Comparison of ENCODE assay signal across 18 cellular contexts in the genomic region with DNA sequence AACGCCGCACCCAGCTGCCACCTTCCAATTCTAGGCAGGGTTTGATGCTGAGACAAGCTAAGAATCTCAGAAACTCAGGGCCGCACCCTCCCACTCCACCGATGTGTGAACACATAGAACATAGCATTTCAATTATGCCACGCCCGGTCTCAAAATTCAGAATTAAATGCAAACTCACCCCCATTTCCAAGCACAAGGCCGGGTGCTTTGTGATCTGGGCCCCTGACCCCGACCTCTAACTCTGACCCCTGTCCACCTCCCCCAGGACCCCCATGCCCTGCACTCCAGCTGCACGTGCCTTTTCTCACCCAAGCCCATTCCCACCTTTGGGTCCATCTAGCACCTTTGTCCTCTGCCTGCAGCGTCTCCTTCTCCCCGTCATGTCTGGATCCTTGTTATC.
A peak's percentile ranks its signal among the peaks of the same experiment; 100 is the strongest.
DNase-seq lines count a peak whose midpoint lies in the region; ATAC-seq and TF ChIP-seq lines count a peak whose summit lies in the region.
"Had no signal": no experiment of that assay in that cellular context is flagged by ENCODE, and none has a peak within 500 bp of the region (broad histone marks: within the 10 kb centered on the region; RNA-seq: fewer than 3 reads in every experiment).

No MANE protein-coding gene starts in this region.

- no peak overlapping the region for H3K4me3 Mint-ChIP-seq in activated T-helper 17 cell treated with anti-CD3 and anti-CD28 coated beads, Interleukin-2, amount 50 U/mL, for 72 hours
- H3K4me3 Mint-ChIP-seq: B cell; CD4-positive, CD25-positive, alpha-beta regulatory T cell; CD8-positive, alpha-beta T cell had no signal

- no peak overlapping the region for H3K4me3 ChIP-seq in spleen
- H3K4me3 ChIP-seq: BLaER1 had no signal

- H3K27me3 Mint-ChIP-seq in activated T-helper 17 cell treated with anti-CD3 and anti-CD28 coated beads, Interleukin-2, amount 50 U/mL, for 72 hours: peaks cover 1% of the 10 kb centered on the region

- H3K27me3 ChIP-seq in spleen (replicated peaks in 1 of 7): no peaks in the 10 kb centered on the region
- H3K27me3 ChIP-seq: BLaER1 had no signal

- H3K27ac Mint-ChIP-seq in activated T-helper 17 cell treated with anti-CD3 and anti-CD28 coated beads, Interleukin-2, amount 50 U/mL, for 72 hours: no peak overlapping the region
- H3K27ac Mint-ChIP-seq: B cell; CD4-positive, CD25-positive, alpha-beta regulatory T cell; CD8-positive, alpha-beta T cell had no signal

- H3K4me1 Mint-ChIP-seq in activated T-helper 17 cell treated with anti-CD3 and anti-CD28 coated beads, Interleukin-2, amount 50 U/mL, for 72 hours: no peaks in the 10 kb centered on the region
- H3K4me1 Mint-ChIP-seq: B cell; CD4-positive, CD25-positive, alpha-beta regulatory T cell had no signal

- intact Hi-C loops in cardiac septum (cut with DNase I) (no loop called here), left cardiac atrium (cut with DNase I) (no loop called here), posterior vena cava (cut with DNase I) (no loop called here), spleen (cut with DNase I; ENCODE audit: low total_unique reads) (no loop called here)

- H3K27ac ChIP-seq in spleen: no peak overlapping the region
- H3K27ac ChIP-seq: 22Rv1, BLaER1, C4-2B had no signal

- peaks cover 3% of the 10 kb centered on the region for H3K9me3 Mint-ChIP-seq in activated T-helper 17 cell treated with anti-CD3 and anti-CD28 coated beads, Interleukin-2, amount 50 U/mL, for 72 hours
- H3K9me3 Mint-ChIP-seq: CD8-positive, alpha-beta T cell had no signal

- TF ChIP-seq CTCF in spleen (IDR thresholded peaks at IDR 0.05 in 8 of 11, conservative IDR thresholded peaks at IDR 0.05 in 3 of 11): no peak

- H3K36me3 Mint-ChIP-seq in activated T-helper 17 cell treated with anti-CD3 and anti-CD28 coated beads, Interleukin-2, amount 50 U/mL, for 72 hours (ENCODE audit: low read depth): no peaks in the 10 kb centered on the region
- H3K36me3 Mint-ChIP-seq: CD8-positive, alpha-beta T cell had no signal

- no peak for ATAC-seq in left cardiac atrium
- no peak for ATAC-seq in activated T-helper 17 cell treated with anti-CD3 and anti-CD28 coated beads, Interleukin-2, amount 50 U/mL, for 72 hours (replicated peaks)
- ATAC-seq: CD8-positive, alpha-beta T cell had no signal

- H3K4me1 ChIP-seq in spleen: no peaks in the 10 kb centered on the region
- H3K4me1 ChIP-seq: BLaER1, Caco-2 had no signal

- no peaks in the 10 kb centered on the region for H3K9me3 ChIP-seq in spleen
- H3K9me3 ChIP-seq: BLaER1 had no signal

- 84 to 96% (median 89%) methylated on average over 11 of the region's 11 CpGs for WGBS in spleen, 5 donors

- TF ChIP-seq POLR2A in spleen (IDR thresholded peaks at IDR 0.05): no peak

- H3K36me3 ChIP-seq in spleen: no peaks in the 10 kb centered on the region
- H3K36me3 ChIP-seq: BLaER1 had no signal

- DNase-seq in cardiac septum (ENCODE audit: low spot score) (peak; percentile 36), left cardiac atrium (no peak), posterior vena cava (ENCODE audit: low spot score) (peak; percentile 54), spleen (peak; percentile 22)
- DNase-seq in activated T-cell treated with anti-CD3 and anti-CD28 coated beads, Interleukin-2, amount 50 U/mL, for 48 hours: no peak
- DNase-seq: CD4-positive, CD25-positive, alpha-beta regulatory T cell; CD8-positive, alpha-beta T cell; DMS153; DND-41; GOT3; H7; HCEC 1CT had no signal

Comparison
In these comparisons a context has a peak if more than half of its experiments do, and no peak if none do; other contexts are left out.
1. DNase-seq: peak in cardiac septum (single experiment), posterior vena cava (single experiment) and spleen (single experiment); none in left cardiac atrium (single experiment) and activated T-cell treated with anti-CD3 and anti-CD28 coated beads, Interleukin-2, amount 50 U/mL, for 48 hours (0 of 2).